Comparison of ENCODE assay signal across 9 cellular contexts in the genomic region with DNA sequence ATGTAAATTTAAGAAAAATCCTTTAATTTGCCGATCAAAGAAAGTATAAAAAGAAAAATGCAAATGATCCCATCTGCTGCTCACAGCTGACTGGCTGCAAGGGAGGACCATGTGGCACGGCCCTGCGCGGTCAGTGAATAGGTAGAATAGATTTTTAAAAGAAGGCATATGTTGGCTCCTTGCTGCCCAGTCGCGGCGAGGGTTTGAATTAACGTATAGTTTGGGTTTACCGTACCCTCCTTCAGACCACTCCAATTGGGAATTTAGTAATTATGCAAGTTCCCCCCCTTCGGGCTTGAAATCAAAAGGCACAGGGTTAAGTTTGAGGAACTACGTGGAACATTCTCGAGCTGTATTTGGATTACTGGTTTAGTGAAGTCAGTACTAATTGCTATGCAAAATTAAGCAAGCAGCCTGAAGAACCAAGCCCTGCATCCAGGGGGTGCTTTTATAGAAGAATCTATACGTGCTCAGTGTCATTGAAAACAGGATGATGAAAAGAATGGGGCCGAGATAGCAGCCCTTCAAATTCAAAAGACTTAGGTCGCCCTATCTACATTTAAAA. TPM values are rescaled to one million over a fixed set of nuclear protein-coding genes. Genes with fewer than 3 reads are reported as not detected.
DNase-seq lines count a peak whose midpoint lies in the region; ATAC-seq, FAIRE-seq and TF ChIP-seq lines count a peak whose summit lies in the region.
"Had no signal": no experiment of that assay in that cellular context is flagged by ENCODE, and none has a peak within 500 bp of the region (broad histone marks: within the 10 kb centered on the region; RNA-seq: fewer than 3 reads in every experiment).

No MANE protein-coding gene starts in this region.

- H3K79me2 ChIP-seq in H1 (ENCODE audit: control insufficient read depth in 1 of 2, insufficient read depth in 2 of 2, low read length in 2 of 2), result peaks cover 4 to 27% of the 10 kb centered on the region in 2 experiments

- peak overlapping the region; percentile 9; the same call in 1 of the 2 replicates for H2BK20ac ChIP-seq in H1 (ENCODE audit: low read length)

- peak; percentile 38 to 50; a peak in 2 of 3 replicates for TF ChIP-seq POLR2A in H1 (IDR thresholded peaks at IDR 0.05; ENCODE audit: control extremely low read depth in 1 of 2, low read depth in 2 of 2, low read length in 2 of 2)

- POLR2A ChIA-PET in T-cell (lab: Charles Lee) (no interaction called here), H1 (lab: Charles Lee; ENCODE audit: partially characterized antibody) (interaction anchor here (0.7 to 5.2 kb wide), 35 partner anchors 9 to 791 kb away, joined by 3 to 53 read pairs (median 4); a partner anchor contains a TSS)

- H3K36me3 Mint-ChIP-seq in T-cell, result no peaks in the 10 kb centered on the region

- peaks cover 11 to 17% (median 14%) of the 10 kb centered on the region in 4 experiments for H3K4me1 ChIP-seq in H1 (replicated peaks in 1 of 4; ENCODE audit: control insufficient read depth in 3 of 4, insufficient read depth in 4 of 4, low read length in 3 of 4)
- H3K4me1 ChIP-seq in mucosa of rectum (ENCODE audit: control insufficient read depth in 2 of 2, insufficient read depth in 2 of 2, low read length in 2 of 2), result peaks cover 9 to 14% of the 10 kb centered on the region in 2 donors

- peak overlapping the region; percentile 93 for H3K4ac ChIP-seq in H1 (replicated peaks; ENCODE audit: insufficient read length, low read depth, low read length)

- H2AK5ac ChIP-seq in H1 (ENCODE audit: low read depth, low read length), result peak overlapping the region; percentile 88; the same call in 1 of the 2 replicates

- H3K9ac ChIP-seq in H1 (replicated peaks in 1 of 4; ENCODE audit: extremely low read depth in 1 of 4, low read depth in 3 of 4, low read length in 3 of 4), result peak overlapping the region in 3 of 4 experiments; percentile 82 to 98 (median 96); a peak in 6 of 7 replicates
- peak overlapping the region; percentile 56 to 79 for H3K9ac ChIP-seq in mucosa of rectum (ENCODE audit: low read depth in 1 of 2, low read length in 2 of 2)

- H3K27ac ChIP-seq in H1 (ENCODE audit: low read depth, low read length), result peak overlapping the region; percentile 99
- peak overlapping the region; percentile 70 to 80 for H3K27ac ChIP-seq in mucosa of rectum (ENCODE audit: low read depth in 2 of 2, low read length in 2 of 2)

- H4K5ac ChIP-seq in H1 (ENCODE audit: insufficient read length, low read depth, low read length), result peak overlapping the region; percentile 92

- no peak overlapping the region for H3K27ac Mint-ChIP-seq in T-cell

- H2BK15ac ChIP-seq in H1 (ENCODE audit: low read length), result no peak overlapping the region

- H3K18ac ChIP-seq in H1 (ENCODE audit: extremely low read depth, low read length), result peak overlapping the region; percentile 98

- no peak for TF ChIP-seq EP300 in H1 (IDR thresholded peaks at IDR 0.05; ENCODE audit: borderline replicate concordance in 1 of 2, low read depth in 2 of 2, low read length in 2 of 2)

- peak overlapping the region; percentile 53 to 76 (median 62); a peak in 6 of 8 replicates for H3K4me3 ChIP-seq in H1 (ENCODE audit: extremely low read depth in 1 of 4, insufficient read depth in 2 of 4, low read depth in 3 of 4, low read length in 4 of 4)
- peak overlapping the region; percentile 63 to 79 for H3K4me3 ChIP-seq in mucosa of rectum (ENCODE audit: low read length in 2 of 2)

- H3K4me2 ChIP-seq in H1 (ENCODE audit: insufficient read depth in 1 of 2, low read depth in 2 of 2, low read length in 2 of 2), result peak overlapping the region; percentile 77 to 90

- peak overlapping the region; percentile 94 for H4K91ac ChIP-seq in H1 (replicated peaks; ENCODE audit: insufficient read length, low read length)

- no peaks in the 10 kb centered on the region for H3K9me3 Mint-ChIP-seq in T-cell

- H2BK12ac ChIP-seq in H1 (ENCODE audit: low read depth, low read length), result peak overlapping the region; percentile 93; the same call in 1 of the 2 replicates

- 1% methylated on average over 15 of the region's 15 CpGs; no CpG with 5 or more reads in 1 of the 2 experiments for WGBS in H1 (ENCODE audit: extremely low coverage in 1 of 2, insufficient coverage in 1 of 2, insufficient read length in 1 of 2, insufficient replicate concordance in 2 of 2, low coverage in 1 of 2, low lambda C conversion rate in 2 of 2, missing lambda C conversion rate in 1 of 2), 2 experiments

- H3K14ac ChIP-seq in H1 (ENCODE audit: insufficient read length), result no peak overlapping the region

- H3K4me1 Mint-ChIP-seq in T-cell, result peaks cover 12 to 19% (median 18%) of the 10 kb centered on the region in 3 donors

- H3K27me3 ChIP-seq in H1 (replicated peaks in 1 of 4; ENCODE audit: control insufficient read depth in 3 of 4, extremely low read depth in 1 of 4, insufficient read depth in 3 of 4, low read length in 3 of 4) (no peaks in the 10 kb centered on the region), mucosa of rectum (ENCODE audit: control insufficient read depth in 2 of 2, insufficient read depth in 2 of 2, low read length in 2 of 2) (no peaks in the 10 kb centered on the region)

- H3K9me3 ChIP-seq in H1 (ENCODE audit: insufficient read depth in 2 of 2, low read depth in 1 of 2, low read length in 1 of 2) (no peaks in the 10 kb centered on the region), mucosa of rectum (ENCODE audit: control insufficient read depth in 2 of 2, low read length in 2 of 2) (no peaks in the 10 kb centered on the region)

- DNase-seq in DMS79 treated with DMSO at 0.1 percent for 48 hours (lab: John Stamatoyannopoulos, UW) (peak; percentile 75), DMS79 (lab: John Stamatoyannopoulos, UW) (no peak), NCI-H1092 (lab: John Stamatoyannopoulos, UW) (peak; percentile 8), T-cell (peak in 11 of 34 experiments; percentile 2 to 28 (median 8)), H1 (ENCODE audit: low read depth in 1 of 2, low spot score in 2 of 2) (peak; percentile 69 to 87)

- no peaks in the 10 kb centered on the region for H3K79me1 ChIP-seq in H1 (ENCODE audit: low read depth, low read length)

- H3K4me3 Mint-ChIP-seq in T-cell, result peak overlapping the region; percentile 80 to 83 (median 81)

- H3K36me3 ChIP-seq in H1 (ENCODE audit: control insufficient read depth in 2 of 4, insufficient read depth in 4 of 4, low read length in 3 of 4) (peaks cover 0 to 5% (median 0%) of the 10 kb centered on the region in 4 experiments; a peak in 1 of 8 replicates), mucosa of rectum (ENCODE audit: control insufficient read depth in 2 of 2, insufficient read depth in 2 of 2, low read length in 2 of 2) (no peaks in the 10 kb centered on the region)

- CTCF ChIA-PET in T-cell (lab: Charles Lee) (interaction anchor here (0.5 to 0.6 kb wide), 4 partner anchors 32 to 118 kb away, joined by 3 to 4 read pairs (median 3); no protein-coding TSS in a partner anchor), H1 (lab: Charles Lee; ENCODE audit: partially characterized antibody) (interaction anchor here (0.5 to 1.6 kb wide), 9 partner anchors 8 to 939 kb away, joined by 3 to 9 read pairs (median 3); a partner anchor contains a TSS)

- no peak; a peak in 1 of 4 replicates for TF ChIP-seq RAD21 in H1 (IDR thresholded peaks at IDR 0.05 in 1 of 2, conservative IDR thresholded peaks at IDR 0.05 in 1 of 2; ENCODE audit: low read depth in 2 of 2, low read length in 2 of 2)

- ATAC-seq in T-cell (replicated peaks in 1 of 4) (peak in 1 of 4 experiments; percentile 48), HG03457 (IDR thresholded peaks at IDR 0.05; ENCODE audit: unreplicated experiment) (no peak), GM19397 (IDR thresholded peaks at IDR 0.05; ENCODE audit: unreplicated experiment) (no peak)

- H4K20me1 ChIP-seq in H1 (replicated peaks in 1 of 2; ENCODE audit: control insufficient read depth in 1 of 2, insufficient read depth in 2 of 2, low read length in 2 of 2), result no peaks in the 10 kb centered on the region

- peak overlapping the region; percentile 99 for H2BK5ac ChIP-seq in H1 (ENCODE audit: low read depth, low read length)

- peak in 1 of 3 experiments; percentile 27; a peak in 1 of 4 replicates for TF ChIP-seq CTCF in H1 (IDR thresholded peaks at IDR 0.05; ENCODE audit: control extremely low read depth in 1 of 3, insufficient read depth in 1 of 3, low read depth in 1 of 3, low read length in 3 of 3)

- H4K8ac ChIP-seq in H1 (ENCODE audit: extremely low read depth, insufficient read depth, low read length), result no peak overlapping the region

- no peak for FAIRE-seq in H1 (lab: Jason Lieb, UNC)
- FAIRE-seq: A204.1 had no signal

- no peak overlapping the region for H3K23ac ChIP-seq in H1 (ENCODE audit: insufficient read length)

- H3K23me2 ChIP-seq in H1 (ENCODE audit: low read depth, low read length), result peaks cover 9% of the 10 kb centered on the region

- peak overlapping the region; percentile 97 for H2BK120ac ChIP-seq in H1 (replicated peaks; ENCODE audit: low read depth, low read length)

- H3K27me3 Mint-ChIP-seq in T-cell, result peaks cover 6 to 7% of the 10 kb centered on the region in 2 donors

- no peak overlapping the region for H2AFZ ChIP-seq in H1 (ENCODE audit: low read length)

- H3K56ac ChIP-seq in H1 (replicated peaks; ENCODE audit: insufficient read length, low read depth, low read length), result peak overlapping the region; percentile 98

TF ChIP-seq in H1, 55 proteins besides CTCF, POLR2A, EP300 and RAD21 (continues in another document):
- TF ChIP-seq, protein P1, sequence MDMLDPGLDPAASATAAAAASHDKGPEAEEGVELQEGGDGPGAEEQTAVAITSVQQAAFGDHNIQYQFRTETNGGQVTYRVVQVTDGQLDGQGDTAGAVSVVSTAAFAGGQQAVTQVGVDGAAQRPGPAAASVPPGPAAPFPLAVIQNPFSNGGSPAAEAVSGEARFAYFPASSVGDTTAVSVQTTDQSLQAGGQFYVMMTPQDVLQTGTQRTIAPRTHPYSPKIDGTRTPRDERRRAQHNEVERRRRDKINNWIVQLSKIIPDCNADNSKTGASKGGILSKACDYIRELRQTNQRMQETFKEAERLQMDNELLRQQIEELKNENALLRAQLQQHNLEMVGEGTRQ (IDR thresholded peaks at IDR 0.05; ENCODE audit: low read length), result 0 out of 2 replicates have a peak, but pooled peaks have one; percentile 6
- TF ChIP-seq TEAD4 (IDR thresholded peaks at IDR 0.05; ENCODE audit: low read depth, low read length) (no peak), JUND (IDR thresholded peaks at IDR 0.05; ENCODE audit: low read length) (0 out of 2 replicates have a peak, but pooled peaks have one; percentile 30), SIX5 (IDR thresholded peaks at IDR 0.05; ENCODE audit: low read depth, low read length) (no peak), BACH1 (IDR thresholded peaks at IDR 0.05; ENCODE audit: low read length) (no peak)

RNA-seq across cellular contexts. Expression of a gene that starts 1.1 kb away (rescaled TPM):
- total RNA-seq in T-cell, result 1 to 10 TPM; 1.1 to 2.0 (median 1.5) TPM
- total RNA-seq in H1 (2021; fragmentation: NEBNext Ultra II Directional; extraction: Animal tissue kit (Norgen Biotek cat#: 25700)), result 38.8 and 40.8 TPM in 2 replicates
- 25.2 and 26.2 TPM in 2 replicates for polyA plus RNA-seq in H1 (2011; rRNA removed)
- 21.1 TPM for polyA plus RNA-seq in H1 (2011; cell fraction: cytosol; rRNA removed)
- 48.4 TPM for polyA plus RNA-seq in H1 (2011; cell fraction: nucleus; rRNA removed)
- polyA plus RNA-seq in H1 (2012, experiment 1 of 2), result 22.5 to 25.1 TPM (median 23.6 TPM) in 4 replicates
- 15.4 TPM for polyA plus RNA-seq in H1 (2012, experiment 2 of 2)
- polyA plus RNA-seq in H1 (2013, experiment 1 of 2), result 17.8 TPM
- 16.3 TPM for polyA plus RNA-seq in H1 (2013, experiment 2 of 2)
- 42.9 and 43.2 TPM in 2 replicates for polyA minus RNA-seq in H1 (2011; rRNA and poly(A)+ RNA removed)
- polyA minus RNA-seq in H1 (2011; cell fraction: cytosol; rRNA and poly(A)+ RNA removed), result 38.0 TPM
- polyA minus RNA-seq in H1 (2011; cell fraction: nucleus; rRNA and poly(A)+ RNA removed), result 31.0 TPM

Comparison
In these comparisons a context has a peak if more than half of its experiments do, and no peak if none do; other contexts are left out.
1. RNA of a gene that starts 1.1 kb away (total RNA-seq): 38.8 to 40.8 TPM in H1; 1.1 to 2.0 TPM in T-cell; every median in the first group is over 10 times any median in the second.